15 cellular contexts compared by ENCODE assay signal in genomic region chr7:121561717-121562116, GRCh38.
DNase-seq lines count a peak whose midpoint lies in the region.
"Had no signal": no experiment of that assay in that cellular context is flagged by ENCODE, and none has a peak within 500 bp of the region (broad histone marks: within the 10 kb centered on the region; RNA-seq: fewer than 3 reads in every experiment).

No MANE protein-coding gene starts in this region.

- DNase-seq in NCI-H82 (lab: John Stamatoyannopoulos, UW) (peak; percentile 22), NCI-H82 treated with DMSO at 0.1 percent for 48 hours (lab: John Stamatoyannopoulos, UW; ENCODE audit: unreplicated experiment) (no peak), EL (peak; percentile 33), NCI-H69 (lab: John Stamatoyannopoulos, UW) (peak; percentile 79), iris pigment epithelial cell (ENCODE audit: low read depth) (peak; percentile 38)
- no peak for DNase-seq in activated naive CD4-positive, alpha-beta T cell (lab: John Stamatoyannopoulos, UW)
- DNase-seq in activated CD8-positive, alpha-beta memory T cell treated with anti-CD3 and anti-CD28 coated beads, Interleukin-2, amount 50 U/mL, for 48 hours: no peak
- DNase-seq: activated CD4-positive, alpha-beta T cell treated with anti-CD3 and anti-CD28 coated beads for 1 hour; CD8-positive, alpha-beta memory T cell; Kasumi-1; NCI-H187; NCI-H510A treated with DMSO at 0.1 percent for 48 hours; spleen; stimulated activated CD4-positive, alpha-beta T cell treated with anti-CD3 and anti-CD28 coated beads, Interleukin-4, amount 100 ng/mL, for 24 hours; tibial artery had no signal

Comparison
In these comparisons a context has a peak if more than half of its experiments do, and no peak if none do; other contexts are left out.
1. DNase-seq: peak in NCI-H82 (single experiment), EL (single experiment), NCI-H69 (single experiment) and iris pigment epithelial cell (single experiment); none in NCI-H82 treated with DMSO at 0.1 percent for 48 hours (single experiment), activated naive CD4-positive, alpha-beta T cell (0 of 4) and activated CD8-positive, alpha-beta memory T cell treated with anti-CD3 and anti-CD28 coated beads, Interleukin-2, amount 50 U/mL, for 48 hours (single experiment).